ENCODE assay signal across 12 cellular contexts in genomic region chr15:38894260-38894948, GRCh38.
DNase-seq lines count a peak whose midpoint lies in the region; ATAC-seq and TF ChIP-seq lines count a peak whose summit lies in the region.
"Had no signal": no experiment of that assay in that cellular context is flagged by ENCODE, and none has a peak within 500 bp of the region (broad histone marks: within the 10 kb centered on the region; RNA-seq: fewer than 3 reads in every experiment).

No MANE protein-coding gene starts in this region.

- H3K27ac ChIP-seq in breast epithelium (no peak overlapping the region), prostate gland (no peak overlapping the region)

- H3K4me1 ChIP-seq in breast epithelium (no peaks in the 10 kb centered on the region), prostate gland (replicated peaks) (peaks cover 3% of the 10 kb centered on the region)

- intact Hi-C loops in MCF 10A (cut with micrococcal nuclease) (no loop called here), breast epithelium (cut with DNase I; ENCODE audit: low total_unique reads) (no loop called here), prostate gland (cut with DNase I) (no loop called here)

- CTCF ChIA-PET in MCF 10A (lab: Yijun Ruan, JAX): no interaction called here

- POLR2A ChIA-PET in MCF 10A (lab: Yijun Ruan, JAX): interaction anchor here (0.7 kb wide), 2 partner anchors 31 to 45 kb away, joined by 3 read pairs; no protein-coding TSS in a partner anchor

- peaks cover 17% of the 10 kb centered on the region for H3K4me1 Mint-ChIP-seq in MCF 10A (ENCODE audit: insufficient read depth, unreplicated experiment)

- H3K27me3 Mint-ChIP-seq in MCF 10A (ENCODE audit: insufficient read depth, unreplicated experiment): no peaks in the 10 kb centered on the region

- WGBS in prostate gland: 18% methylated on average over 2 of the region's 2 CpGs

- no peak for ATAC-seq in HG03460 (IDR thresholded peaks at IDR 0.05; ENCODE audit: unreplicated experiment)
- ATAC-seq: effector memory CD8-positive, alpha-beta T cell had no signal

- no peaks in the 10 kb centered on the region for H3K9me3 ChIP-seq in breast epithelium
- H3K9me3 ChIP-seq in prostate gland: no peaks in the 10 kb centered on the region

- TF ChIP-seq POLR2A in breast epithelium (IDR thresholded peaks at IDR 0.05) (no peak), prostate gland (IDR thresholded peaks at IDR 0.05) (no peak)

- no TSS peak for BruUV-seq in MCF 10A (replicated peaks; lab: Mats Ljungman, UMichigan)

- H3K4me3 ChIP-seq in breast epithelium: no peak overlapping the region
- no peak overlapping the region for H3K4me3 ChIP-seq in astrocyte of the spinal cord (ENCODE audit: low read depth, low read length)
- no peak overlapping the region for H3K4me3 ChIP-seq in prostate gland

- H3K27me3 ChIP-seq in breast epithelium (no peaks in the 10 kb centered on the region), prostate gland (replicated peaks; ENCODE audit: insufficient read depth) (no peaks in the 10 kb centered on the region)

- no peaks in the 10 kb centered on the region for H3K9me3 Mint-ChIP-seq in MCF 10A (ENCODE audit: unreplicated experiment)
- H3K9me3 Mint-ChIP-seq: effector memory CD8-positive, alpha-beta T cell had no signal

- in situ Hi-C loops in astrocyte of the spinal cord (cut with HindIII; ENCODE audit: low sequenced_read_pairs): no loop called here

- no peak for TF ChIP-seq CTCF in MCF 10A (IDR thresholded peaks at IDR 0.05; ENCODE audit: unreplicated experiment)
- no peak for TF ChIP-seq CTCF in breast epithelium (IDR thresholded peaks at IDR 0.05)
- TF ChIP-seq CTCF in astrocyte of the spinal cord (IDR thresholded peaks at IDR 0.05; ENCODE audit: low read depth, low read length): no peak
- no peak for TF ChIP-seq CTCF in prostate gland (IDR thresholded peaks at IDR 0.05)

- H3K4me3 Mint-ChIP-seq in MCF 10A (ENCODE audit: unreplicated experiment): no peak overlapping the region
- H3K4me3 Mint-ChIP-seq: effector memory CD8-positive, alpha-beta T cell had no signal

- peak overlapping the region; percentile 18 for H3K27ac Mint-ChIP-seq in MCF 10A (ENCODE audit: low read depth, unreplicated experiment)
- H3K27ac Mint-ChIP-seq: effector memory CD8-positive, alpha-beta T cell had no signal

- no peaks in the 10 kb centered on the region for H3K36me3 Mint-ChIP-seq in MCF 10A (ENCODE audit: insufficient read depth, unreplicated experiment)

- no peaks in the 10 kb centered on the region for H3K36me3 ChIP-seq in breast epithelium
- no peaks in the 10 kb centered on the region for H3K36me3 ChIP-seq in prostate gland

- DNase-seq in MCF 10A (ENCODE audit: unreplicated experiment): peak; percentile 44
- no peak for DNase-seq in breast epithelium (ENCODE audit: low spot score in 2 of 2)
- DNase-seq in astrocyte of the spinal cord (ENCODE audit: low read depth, low spot score): peak; percentile 88
- peak; percentile 100 for DNase-seq in kidney glomerular epithelial cell (lab: John Stamatoyannopoulos, UW)
- DNase-seq in prostate gland (ENCODE audit: low spot score): no peak
- DNase-seq in NOMO-1 treated with DMSO at 0.1 percent for 48 hours (lab: John Stamatoyannopoulos, UW; ENCODE audit: unreplicated experiment): no peak
- DNase-seq in NCI-H1436 (lab: John Stamatoyannopoulos, UW): no peak
- DNase-seq: effector memory CD8-positive, alpha-beta T cell; MM.1S; NCI-H774; right cardiac atrium had no signal

Comparison
In these comparisons a context has a peak if more than half of its experiments do, and no peak if none do; other contexts are left out.
1. DNase-seq: peak in MCF 10A (single experiment), astrocyte of the spinal cord (single experiment) and kidney glomerular epithelial cell (single experiment); none in breast epithelium (0 of 2), prostate gland (single experiment), NOMO-1 treated with DMSO at 0.1 percent for 48 hours (single experiment) and NCI-H1436 (single experiment).